ENCODE assay signal across 8 cellular contexts in the genomic region with DNA sequence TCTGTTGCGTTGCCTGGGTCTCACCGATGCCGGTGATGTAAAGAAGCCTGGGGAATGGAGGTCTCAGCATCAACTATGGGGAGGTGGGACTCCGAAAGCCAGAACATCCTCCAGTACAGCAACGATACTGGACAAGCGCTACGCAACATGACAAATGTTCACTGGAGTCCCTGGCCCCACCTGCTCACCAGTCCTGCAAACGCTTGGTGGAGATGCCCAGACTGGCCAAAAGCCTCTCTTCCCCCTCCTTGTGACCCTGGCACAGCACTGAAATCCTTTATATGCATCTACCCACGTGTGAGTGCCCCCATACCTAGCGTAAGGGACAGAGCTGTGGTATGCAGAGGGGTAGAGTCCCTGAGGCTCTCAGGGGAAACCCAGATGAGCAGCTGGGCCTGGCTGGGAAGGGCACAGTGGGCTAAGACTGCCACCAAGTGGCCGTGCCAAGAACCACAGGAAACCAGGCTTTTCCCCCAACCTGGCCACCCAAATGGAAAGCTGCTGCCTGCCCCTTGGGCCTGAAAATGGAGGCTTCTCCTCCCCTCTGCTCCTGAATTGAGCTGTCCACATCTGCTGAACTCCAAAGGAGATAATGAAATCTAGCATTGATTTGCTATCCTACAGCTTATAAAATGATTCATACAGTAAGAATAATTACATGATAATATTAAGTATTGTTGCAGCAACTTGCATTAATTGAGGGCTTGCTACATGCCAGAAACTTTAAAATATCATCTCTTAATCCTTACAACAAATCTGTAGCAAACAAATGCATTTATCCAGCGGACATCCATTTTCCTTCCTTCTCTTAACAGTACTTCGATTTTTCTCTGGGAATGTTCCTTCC. TPM values are rescaled to one million over a fixed set of nuclear protein-coding genes. Genes with fewer than 3 reads are reported as not detected.
A peak's percentile ranks its signal among the peaks of the same experiment; 100 is the strongest.
DNase-seq lines count a peak whose midpoint lies in the region; ATAC-seq and TF ChIP-seq lines count a peak whose summit lies in the region.

No MANE protein-coding gene starts in this region.

- CTCF ChIA-PET in mammary epithelial cell (lab: Charles Lee; ENCODE audit: low non-redundant PET) = interaction anchor here (0.6 to 1.2 kb wide), 3 partner anchors 148 to 492 kb away, joined by 4 to 12 read pairs (median 11); no protein-coding TSS in a partner anchor

- H3K27me3 ChIP-seq in mammary epithelial cell (ENCODE audit: insufficient read depth, low read length) = peaks cover 2% of the 10 kb centered on the region

- BruUV-seq in mammary epithelial cell (replicated peaks; lab: Mats Ljungman, UMichigan) = no TSS peak

- H4K20me1 ChIP-seq in mammary epithelial cell (ENCODE audit: insufficient read depth, low read length) = no peaks in the 10 kb centered on the region

- peak; percentile 96 for ATAC-seq in HG02678 (IDR thresholded peaks at IDR 0.05; ENCODE audit: unreplicated experiment)

- no peak overlapping the region for H3K4me2 ChIP-seq in mammary epithelial cell (ENCODE audit: insufficient read depth, low read depth, low read length)

- intact Hi-C loops in mammary epithelial cell (cut with micrococcal nuclease) = loop anchor here (1.0 to 5.0 kb wide), 8 partner anchors 126 to 1069 kb away; no protein-coding TSS in a partner anchor

- no peaks in the 10 kb centered on the region for H3K4me1 ChIP-seq in mammary epithelial cell (ENCODE audit: insufficient read depth, low read length)

- dilution Hi-C loops in mammary epithelial cell (cut with HindIII; ENCODE audit: low sequenced_read_pairs) = no loop called here

- in situ Hi-C loops in mammary epithelial cell (cut with MboI; ENCODE audit: low sequenced_read_pairs in 2 of 2) = loop anchor here (10.0 to 25.0 kb wide), 4 partner anchors 177 to 1002 kb away; no protein-coding TSS in a partner anchor

- H3K36me3 ChIP-seq in mammary epithelial cell (ENCODE audit: insufficient read depth, low read length) = no peaks in the 10 kb centered on the region

- peak; percentile 99 for TF ChIP-seq CTCF in VCaP (conservative IDR thresholded peaks at IDR 0.05)
- peak; percentile 97 to 99 for TF ChIP-seq CTCF in mammary epithelial cell (conservative IDR thresholded peaks at IDR 0.05 in 1 of 2, IDR thresholded peaks at IDR 0.05 in 1 of 2; ENCODE audit: extremely low read depth in 1 of 2, insufficient read depth in 1 of 2, low read depth in 1 of 2, low read length in 2 of 2)

- H3K27ac ChIP-seq in VCaP (no peak overlapping the region), mammary epithelial cell (ENCODE audit: insufficient read depth, low read depth, low read length) (no peak overlapping the region)

- no peak overlapping the region for H2AFZ ChIP-seq in mammary epithelial cell (ENCODE audit: low read depth, low read length)

- no peaks in the 10 kb centered on the region for H3K9me3 ChIP-seq in mammary epithelial cell (replicated peaks; ENCODE audit: insufficient read depth, low read length)

- 62% methylated on average over 12 of the region's 13 CpGs for WGBS in mammary epithelial cell (ENCODE audit: low coverage, missing lambda C conversion rate)

- peak; percentile 35 for DNase-seq in activated gamma-delta T cell treated with Interleukin-2 at 50 U/mL for 16 hours
- no peak for DNase-seq in activated gamma-delta T cell (lab: John Stamatoyannopoulos, UW)
- peak; percentile 4 for DNase-seq in NCI-H128 (lab: John Stamatoyannopoulos, UW; ENCODE audit: unreplicated experiment)
- peak; percentile 41 for DNase-seq in mammary epithelial cell
- DNase-seq in kidney tubule cell (ENCODE audit: low spot score) = peak; percentile 51
- DNase-seq in stimulated activated CD4-positive, alpha-beta T cell treated with anti-CD3 and anti-CD28 coated beads, Interleukin-4, amount 100 ng/mL, for 4 hours = peak; percentile 51 to 60

- H3K4me3 ChIP-seq in mammary epithelial cell (replicated peaks in 1 of 3; ENCODE audit: insufficient read depth in 1 of 3, low read depth in 2 of 3, low read length in 3 of 3) = no peak overlapping the region

- H3K9ac ChIP-seq in mammary epithelial cell (ENCODE audit: insufficient read depth, low read length) = no peak overlapping the region

- H3K79me2 ChIP-seq in mammary epithelial cell (ENCODE audit: insufficient read depth, low read length) = no peaks in the 10 kb centered on the region

RNA-seq across cellular contexts. Expression of a gene that starts 24.8 kb away (rescaled TPM):
- 10 to 100 TPM; 32.5 to 36.5 TPM for total RNA-seq in mammary epithelial cell
- polyA plus RNA-seq in mammary epithelial cell = 23.8 TPM
- polyA minus RNA-seq in mammary epithelial cell = 98.7 TPM
